Comparison of ENCODE assay signal across 8 cellular contexts in the genomic region with DNA sequence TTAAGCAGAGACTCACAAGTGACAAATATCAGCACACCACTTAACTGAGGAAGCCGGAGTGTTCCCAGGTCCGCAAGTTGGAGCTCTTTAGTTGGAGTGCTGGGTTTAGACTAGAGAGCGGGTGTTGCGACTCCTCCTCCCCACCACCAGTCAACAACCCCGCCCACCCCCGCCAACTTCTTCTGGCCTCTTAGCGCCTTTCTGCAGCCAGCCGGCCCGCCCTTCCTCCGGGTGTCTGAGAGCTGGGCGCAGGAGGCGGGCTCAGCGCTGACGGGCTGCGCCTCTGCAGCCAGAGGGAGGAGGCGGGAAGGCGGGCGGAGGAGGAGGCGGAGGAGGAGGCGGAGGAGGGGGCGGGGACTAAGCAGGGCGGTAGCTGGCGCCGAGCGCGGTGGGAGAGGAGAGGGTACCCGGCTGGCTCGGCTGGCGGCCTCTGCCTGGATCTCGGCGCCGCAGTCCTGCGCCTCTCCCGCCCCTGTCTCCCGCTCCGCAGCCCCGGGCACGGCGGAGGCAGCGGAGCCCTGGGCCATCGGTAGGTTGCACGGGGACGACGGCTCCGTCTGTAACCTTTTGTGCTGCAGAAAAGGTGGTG. TPM values are rescaled to one million over a fixed set of nuclear protein-coding genes. Genes with fewer than 3 reads are reported as not detected.
DNase-seq lines count a peak whose midpoint lies in the region; ATAC-seq, FAIRE-seq and TF ChIP-seq lines count a peak whose summit lies in the region.

A gene with protein sequence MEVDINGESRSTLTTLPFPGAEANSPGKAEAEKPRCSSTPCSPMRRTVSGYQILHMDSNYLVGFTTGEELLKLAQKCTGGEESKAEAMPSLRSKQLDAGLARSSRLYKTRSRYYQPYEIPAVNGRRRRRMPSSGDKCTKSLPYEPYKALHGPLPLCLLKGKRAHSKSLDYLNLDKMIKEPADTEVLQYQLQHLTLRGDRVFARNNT (plus strand): TSS at position 396 of the 589 bp plus-strand sequence. CDS start 17,157 bp downstream, outside the sequence.

- TF ChIP-seq POLR2A in GM18505 (IDR thresholded peaks at IDR 0.05; ENCODE audit: borderline replicate concordance, extremely low read depth, insufficient read depth, insufficient read length): peak; percentile 67

- H3K4me3 Mint-ChIP-seq in astrocyte (ENCODE audit: unreplicated experiment): peak within 1 kb of the TSS; percentile 95

- H3K9ac ChIP-seq in astrocyte (ENCODE audit: low read length): peak within 1 kb of the TSS; percentile 88

- H2AFZ ChIP-seq in astrocyte (ENCODE audit: low read depth, low read length): peak within 1 kb of the TSS; percentile 71

- peak within 1 kb of the TSS; percentile 81 for H3K27ac Mint-ChIP-seq in astrocyte (ENCODE audit: unreplicated experiment)

- peak within 1 kb of the TSS; percentile 98 for H3K4me2 ChIP-seq in astrocyte (ENCODE audit: low read length)

- H3K27ac ChIP-seq in astrocyte (ENCODE audit: low read depth, low read length) (peak within 1 kb of the TSS; percentile 83), right atrium auricular region (peak within 1 kb of the TSS; percentile 88 to 91), psoas muscle (peak within 1 kb of the TSS; percentile 88), urinary bladder (ENCODE audit: low read depth) (no peak within 1 kb of the TSS)

- intact Hi-C loops in psoas muscle (cut with DNase I): loop anchor here (5.0 to 10.0 kb wide), 2 partner anchors 214 to 216 kb away; no protein-coding TSS in a partner anchor

- H3K4me3 ChIP-seq in astrocyte (ENCODE audit: insufficient read depth, low read depth, low read length): peak within 1 kb of the TSS; percentile 84
- H3K4me3 ChIP-seq in right atrium auricular region: peak within 1 kb of the TSS; percentile 87 to 94
- H3K4me3 ChIP-seq in psoas muscle: peak within 1 kb of the TSS; percentile 94
- peak within 1 kb of the TSS; percentile 71 for H3K4me3 ChIP-seq in urinary bladder (ENCODE audit: low read depth, low read length)

- H3K27me3 ChIP-seq in astrocyte (ENCODE audit: insufficient read depth, low read length) (no peaks in the 10 kb centered on the region), right atrium auricular region (no peaks in the 10 kb centered on the region), psoas muscle (ENCODE audit: insufficient read depth in 3 of 3, low read length in 2 of 3) (no peaks in the 10 kb centered on the region)

- H3K36me3 Mint-ChIP-seq in astrocyte (ENCODE audit: low read depth, unreplicated experiment): no peaks in the 10 kb centered on the region

- 0 to 1% (median 0%) methylated on average over 26 to 44 of the region's 45 CpGs for WGBS in psoas muscle, 3 donors
- WGBS in urinary bladder: under 1% methylated on average over 45 of the region's 45 CpGs

- peaks cover 49% of the 10 kb centered on the region for H3K79me2 ChIP-seq in astrocyte (ENCODE audit: insufficient read depth, low read length)

- H3K9me3 ChIP-seq in astrocyte (ENCODE audit: insufficient read depth, low read depth, low read length) (no peaks in the 10 kb centered on the region), right atrium auricular region (no peaks in the 10 kb centered on the region), psoas muscle (no peaks in the 10 kb centered on the region)

- ATAC-seq in GM18505 (IDR thresholded peaks at IDR 0.05; ENCODE audit: unreplicated experiment) (peak; percentile 82), HG02970 (IDR thresholded peaks at IDR 0.05; ENCODE audit: low FRiP score, unreplicated experiment) (peak; percentile 89), psoas muscle (peak; percentile 95 to 98 (median 96))

- no peaks in the 10 kb centered on the region for H3K27me3 Mint-ChIP-seq in astrocyte (ENCODE audit: low read depth, unreplicated experiment)

- H4K20me1 ChIP-seq in astrocyte (ENCODE audit: insufficient read depth, low read length): peaks cover 34% of the 10 kb centered on the region

- no peaks in the 10 kb centered on the region for H3K9me3 Mint-ChIP-seq in astrocyte (ENCODE audit: unreplicated experiment)

- H3K36me3 ChIP-seq in astrocyte (ENCODE audit: insufficient read depth, low read length) (no peaks in the 10 kb centered on the region), right atrium auricular region (no peaks in the 10 kb centered on the region), psoas muscle (ENCODE audit: insufficient read depth in 1 of 2, low read depth in 1 of 2) (no peaks in the 10 kb centered on the region), urinary bladder (ENCODE audit: insufficient read depth) (no peaks in the 10 kb centered on the region)

- peak; percentile 69 to 71 for DNase-seq in NCI-H1930 (lab: John Stamatoyannopoulos, UW)
- DNase-seq in T-helper 22 cell (ENCODE audit: low read depth): peak; percentile 92
- DNase-seq in astrocyte (ENCODE audit: low read depth): peak; percentile 95
- DNase-seq in right atrium auricular region (ENCODE audit: low spot score): peak; percentile 95
- DNase-seq in psoas muscle: peak; percentile 97 to 98

- H3K4me1 ChIP-seq in astrocyte (ENCODE audit: insufficient read depth, low read length) (peaks cover 5% of the 10 kb centered on the region), right atrium auricular region (peaks cover 0 to 33% of the 10 kb centered on the region in 2 donors), psoas muscle (peaks cover 23% of the 10 kb centered on the region), urinary bladder (ENCODE audit: insufficient read depth) (no peaks in the 10 kb centered on the region)

- TF ChIP-seq CTCF in astrocyte (IDR thresholded peaks at IDR 0.05; ENCODE audit: insufficient read depth, low read depth, low read length) (no peak), right atrium auricular region (IDR thresholded peaks at IDR 0.05) (no peak), psoas muscle (IDR thresholded peaks at IDR 0.05) (no peak)

- H3K4me1 Mint-ChIP-seq in astrocyte (ENCODE audit: low read depth, unreplicated experiment): peaks cover 28% of the 10 kb centered on the region

- FAIRE-seq in astrocyte (lab: Jason Lieb, UNC): no peak

RNA-seq across cellular contexts. Expression of the gene that starts here (rescaled TPM):
- 19.5 and 27.1 TPM in 2 replicates for total RNA-seq in astrocyte
- total RNA-seq in right atrium auricular region: 1 to 10 TPM; 3.8 to 4.8 TPM
- total RNA-seq in psoas muscle: 10 to 100 TPM in 1 of 4 donors, 1 to 10 TPM in 3; 4.7 to 25.3 (median 5.0) TPM
- 10 to 100 TPM in 2 of 3 donors, 1 to 10 TPM in 1; 5.7 to 12.0 (median 10.8) TPM for polyA plus RNA-seq in psoas muscle
- total RNA-seq in urinary bladder: 10.2 TPM
- 3.5 TPM for polyA plus RNA-seq in urinary bladder
